In the genomic region with DNA sequence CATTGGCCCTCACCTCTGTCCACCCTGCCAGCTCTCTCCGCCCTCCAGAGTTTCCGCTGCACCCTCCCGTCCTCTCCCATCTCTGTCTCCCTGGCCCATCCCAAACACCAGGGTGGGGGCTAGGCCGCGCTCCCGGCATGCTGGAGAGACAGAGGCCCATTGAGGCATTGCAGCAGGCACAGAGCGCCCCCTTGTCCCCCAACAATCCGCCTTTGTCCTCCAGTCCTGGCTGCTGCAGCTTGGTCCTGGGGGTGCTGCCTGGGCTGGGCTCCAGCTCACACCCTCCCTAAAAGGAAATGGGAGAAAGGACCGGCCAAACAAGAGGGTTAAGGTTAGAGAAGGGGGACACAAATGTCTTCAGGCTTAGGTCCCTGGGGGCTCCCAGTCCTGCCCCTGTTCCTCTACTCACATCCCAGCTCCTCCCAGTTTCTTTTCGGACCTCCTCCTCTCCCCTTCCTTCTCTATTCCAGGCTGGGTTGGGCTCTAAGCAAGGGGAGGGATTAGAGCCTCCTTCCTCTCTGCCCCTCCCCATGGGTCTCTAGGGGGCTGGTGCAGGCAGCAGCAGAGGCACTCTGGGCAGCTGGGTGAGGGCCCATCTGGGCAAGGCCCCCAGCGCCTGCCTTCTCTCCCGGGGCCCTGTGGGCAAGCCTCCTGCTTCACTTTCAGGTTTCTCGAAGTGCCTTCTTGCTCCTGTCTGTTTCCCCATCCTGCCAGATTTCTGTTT, we compare ENCODE assay signal across 13 cellular contexts. TPM values are rescaled to one million over a fixed set of nuclear protein-coding genes. Genes with fewer than 3 reads are reported as not detected.
DNase-seq lines count a peak whose midpoint lies in the region; ATAC-seq and TF ChIP-seq lines count a peak whose summit lies in the region.
"Had no signal": no experiment of that assay in that cellular context is flagged by ENCODE, and none has a peak within 500 bp of the region (broad histone marks: within the 10 kb centered on the region; RNA-seq: fewer than 3 reads in every experiment).

A gene with protein sequence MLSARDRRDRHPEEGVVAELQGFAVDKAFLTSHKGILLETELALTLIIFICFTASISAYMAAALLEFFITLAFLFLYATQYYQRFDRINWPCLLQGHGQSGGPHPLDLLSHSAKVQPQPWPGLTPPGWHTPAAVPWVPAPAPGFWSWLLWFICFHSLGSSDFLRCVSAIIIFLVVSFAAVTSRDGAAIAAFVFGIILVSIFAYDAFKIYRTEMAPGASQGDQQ (plus strand): TSS at position 570 of the 724 bp plus-strand sequence. CDS start 206 bp downstream, outside the sequence.

- ATAC-seq in HG03039 (IDR thresholded peaks at IDR 0.05; ENCODE audit: unreplicated experiment) = no peak
- no peak for ATAC-seq in GM19351 (IDR thresholded peaks at IDR 0.05; ENCODE audit: unreplicated experiment)

- H3K9me3 ChIP-seq in BLaER1 treated with 17β-estradiol and CSF1 and Interleukin-3, amounts not matched to agents 10 nM and 100 nM (replicated peaks in 1 of 11) = no peaks in the 10 kb centered on the region
- no peaks in the 10 kb centered on the region for H3K9me3 ChIP-seq in NT2/D1 (ENCODE audit: insufficient read depth, low read length)
- H3K9me3 ChIP-seq in neural progenitor cell (ENCODE audit: low read depth) = no peaks in the 10 kb centered on the region
- H3K9me3 ChIP-seq: SJSA1 had no signal

- H2AFZ ChIP-seq in neural progenitor cell (replicated peaks) = peak within 1 kb of the TSS; percentile 89

- H3K4me1 Mint-ChIP-seq in neural progenitor cell = peaks cover 26% of the 10 kb centered on the region
- H3K4me1 Mint-ChIP-seq: B cell had no signal

- no peaks in the 10 kb centered on the region for H3K9me3 Mint-ChIP-seq in neural progenitor cell

- peak within 1 kb of the TSS in 7 of 11 experiments; percentile 14 to 54 (median 32); a peak in 10 of 22 replicates for H3K27ac ChIP-seq in BLaER1 treated with 17β-estradiol and CSF1 and Interleukin-3, amounts not matched to agents 10 nM and 100 nM
- H3K27ac ChIP-seq in neural progenitor cell = peak within 1 kb of the TSS; percentile 37
- H3K27ac ChIP-seq: SJSA1, skin epidermis had no signal

- H3K27me3 Mint-ChIP-seq in neural progenitor cell (ENCODE audit: insufficient read depth, low read depth) = peaks cover 8% of the 10 kb centered on the region

- H3K36me3 ChIP-seq in BLaER1 treated with 17β-estradiol and CSF1 and Interleukin-3, amounts not matched to agents 10 nM and 100 nM = no peaks in the 10 kb centered on the region
- H3K36me3 ChIP-seq in NT2/D1 (ENCODE audit: insufficient read depth, insufficient read length, low read length) (peaks cover 5% of the 10 kb centered on the region), neural progenitor cell (no peaks in the 10 kb centered on the region)
- H3K36me3 ChIP-seq: SJSA1 had no signal

- peak within 1 kb of the TSS in 2 of 10 experiments; percentile 9 to 12; a peak in 2 of 20 replicates for H3K4me3 ChIP-seq in BLaER1 treated with 17β-estradiol and CSF1 and Interleukin-3, amounts not matched to agents 10 nM and 100 nM
- H3K4me3 ChIP-seq in NT2/D1 (ENCODE audit: insufficient read length, low read depth) (no peak within 1 kb of the TSS), neural progenitor cell (peak within 1 kb of the TSS; percentile 21)
- H3K4me3 ChIP-seq: SJSA1, skin epidermis had no signal

- peak within 1 kb of the TSS; percentile 59 for H3K4me3 Mint-ChIP-seq in neural progenitor cell
- H3K4me3 Mint-ChIP-seq: B cell had no signal

- H3K27ac Mint-ChIP-seq in neural progenitor cell = peak within 1 kb of the TSS; percentile 85
- H3K27ac Mint-ChIP-seq: B cell had no signal

- H3K27me3 ChIP-seq in BLaER1 treated with 17β-estradiol and CSF1 and Interleukin-3, amounts not matched to agents 10 nM and 100 nM = peaks cover 0 to 7% (median 0%) of the 10 kb centered on the region in 11 experiments; a peak in 2 of 22 replicates
- H3K27me3 ChIP-seq in NT2/D1 (ENCODE audit: insufficient read depth, insufficient read length) = peaks cover 18% of the 10 kb centered on the region
- H3K27me3 ChIP-seq in neural progenitor cell = no peaks in the 10 kb centered on the region

- H3K79me2 ChIP-seq in neural progenitor cell (ENCODE audit: low read depth) = no peaks in the 10 kb centered on the region

- DNase-seq in NT2/D1 (ENCODE audit: low read depth, low spot score) (no peak), head of caudate nucleus (peak; percentile 89 to 99 (median 96)), neural progenitor cell (ENCODE audit: low spot score) (peak; percentile 81), SKM-1 (lab: John Stamatoyannopoulos, UW; ENCODE audit: unreplicated experiment) (no peak)
- no peak for DNase-seq in activated CD4-positive, CD25-positive, alpha-beta regulatory T cell (lab: John Stamatoyannopoulos, UW)
- DNase-seq: NCI-H1930 had no signal

- peak within 1 kb of the TSS in 9 of 11 experiments; percentile 7 to 50 (median 32); a peak in 14 of 22 replicates for H3K9ac ChIP-seq in BLaER1 treated with 17β-estradiol and CSF1 and Interleukin-3, amounts not matched to agents 10 nM and 100 nM
- H3K9ac ChIP-seq in NT2/D1 (ENCODE audit: insufficient read length, low read depth) (peak within 1 kb of the TSS; percentile 34), neural progenitor cell (no peak within 1 kb of the TSS)

- intact Hi-C loops in head of caudate nucleus (cut with DNase I) = no loop called here

- H4K20me1 ChIP-seq in BLaER1 treated with 17β-estradiol and CSF1 and Interleukin-3, amounts not matched to agents 10 nM and 100 nM = peaks cover 0 to 6% (median 0%) of the 10 kb centered on the region in 11 experiments; a peak in 3 of 22 replicates
- no peaks in the 10 kb centered on the region for H4K20me1 ChIP-seq in neural progenitor cell (ENCODE audit: low read depth)

- peaks cover 15 to 54% (median 34%) of the 10 kb centered on the region in 10 experiments; a peak in 19 of 20 replicates for H3K4me1 ChIP-seq in BLaER1 treated with 17β-estradiol and CSF1 and Interleukin-3, amounts not matched to agents 10 nM and 100 nM
- H3K4me1 ChIP-seq in NT2/D1 (ENCODE audit: insufficient read depth, insufficient read length) (peaks cover 9% of the 10 kb centered on the region), neural progenitor cell (peaks cover 13% of the 10 kb centered on the region)
- H3K4me1 ChIP-seq: SJSA1 had no signal

- H3K4me2 ChIP-seq in BLaER1 treated with 17β-estradiol and CSF1 and Interleukin-3, amounts not matched to agents 10 nM and 100 nM = peak within 1 kb of the TSS; percentile 46 to 96 (median 77)
- peak within 1 kb of the TSS; percentile 71 for H3K4me2 ChIP-seq in neural progenitor cell

- H3F3A ChIP-seq in neural progenitor cell (ENCODE audit: low read depth) = peaks cover 12% of the 10 kb centered on the region

- H3K36me3 Mint-ChIP-seq in neural progenitor cell = no peaks in the 10 kb centered on the region

- peak; percentile 14 for TF ChIP-seq CTCF in neural progenitor cell (IDR thresholded peaks at IDR 0.05)

RNA-seq across cellular contexts. Expression of the gene that starts here (rescaled TPM):
- total RNA-seq in neural progenitor cell (ENCODE audit: low replicate concordance) = 4.3 and 6.9 TPM in 2 replicates
- total RNA-seq: B cell, lung microvascular endothelial cell, SJSA1 had no signal

Comparison
In these comparisons a context has a peak if more than half of its experiments do, and no peak if none do; other contexts are left out.
1. DNase-seq: peak in head of caudate nucleus (42 of 42) and neural progenitor cell (single experiment); none in NT2/D1 (single experiment), activated CD4-positive, CD25-positive, alpha-beta regulatory T cell (0 of 4) and SKM-1 (single experiment).